ENCODE assay signal across 16 cellular contexts in genomic region chr21:27021801-27022200, GRCh38. TPM values are rescaled to one million over a fixed set of nuclear protein-coding genes. Genes with fewer than 3 reads are reported as not detected.
DNase-seq lines count a peak whose midpoint lies in the region; ATAC-seq and TF ChIP-seq lines count a peak whose summit lies in the region.
"Had no signal": no experiment of that assay in that cellular context is flagged by ENCODE, and none has a peak within 500 bp of the region (broad histone marks: within the 10 kb centered on the region; RNA-seq: fewer than 3 reads in every experiment).

No MANE protein-coding gene starts in this region.

- no peak for TF ChIP-seq CTCF in AG10803 (conservative IDR thresholded peaks at IDR 0.05; ENCODE audit: low read length)

- DNase-seq in AG10803 (ENCODE audit: low read depth) (peak; percentile 43), fibroblast of gingiva (ENCODE audit: low read depth) (peak; percentile 78), fibroblast of the conjunctiva (ENCODE audit: low read depth) (peak; percentile 34), left cardiac atrium (no peak), iPS-NIHi7 (ENCODE audit: extremely low spot score) (no peak)
- DNase-seq: AML-193; BE2C; Caco-2; CD4-positive, alpha-beta memory T cell; DMS153; DND-41; H7; HCEC 1CT had no signal

- intact Hi-C loops in left cardiac atrium (cut with DNase I), result no loop called here

- no peak overlapping the region for H3K4me3 ChIP-seq in AG10803 (ENCODE audit: low read length)
- H3K4me3 ChIP-seq: BLaER1 treated with 17β-estradiol and CSF1 and Interleukin-3, amounts not matched to agents 10 nM and 100 nM; GM23248 had no signal

- ATAC-seq in GM21737 (IDR thresholded peaks at IDR 0.05; ENCODE audit: unreplicated experiment) (no peak), left cardiac atrium (no peak)

RNA-seq across cellular contexts. Expression of gene ADAMTS5, which starts 54.9 kb away (rescaled TPM):
- 1 to 10 TPM; 7.2 to 7.9 TPM for total RNA-seq in left cardiac atrium
- total RNA-seq: Caco-2; CD4-positive, alpha-beta memory T cell had no signal

Comparison
In these comparisons a context has a peak if more than half of its experiments do, and no peak if none do; other contexts are left out.
1. DNase-seq: peak in AG10803 (single experiment), fibroblast of gingiva (single experiment) and fibroblast of the conjunctiva (single experiment); none in left cardiac atrium (single experiment) and iPS-NIHi7 (single experiment).